Comparison of ENCODE assay signal across 12 cellular contexts in the genomic region with DNA sequence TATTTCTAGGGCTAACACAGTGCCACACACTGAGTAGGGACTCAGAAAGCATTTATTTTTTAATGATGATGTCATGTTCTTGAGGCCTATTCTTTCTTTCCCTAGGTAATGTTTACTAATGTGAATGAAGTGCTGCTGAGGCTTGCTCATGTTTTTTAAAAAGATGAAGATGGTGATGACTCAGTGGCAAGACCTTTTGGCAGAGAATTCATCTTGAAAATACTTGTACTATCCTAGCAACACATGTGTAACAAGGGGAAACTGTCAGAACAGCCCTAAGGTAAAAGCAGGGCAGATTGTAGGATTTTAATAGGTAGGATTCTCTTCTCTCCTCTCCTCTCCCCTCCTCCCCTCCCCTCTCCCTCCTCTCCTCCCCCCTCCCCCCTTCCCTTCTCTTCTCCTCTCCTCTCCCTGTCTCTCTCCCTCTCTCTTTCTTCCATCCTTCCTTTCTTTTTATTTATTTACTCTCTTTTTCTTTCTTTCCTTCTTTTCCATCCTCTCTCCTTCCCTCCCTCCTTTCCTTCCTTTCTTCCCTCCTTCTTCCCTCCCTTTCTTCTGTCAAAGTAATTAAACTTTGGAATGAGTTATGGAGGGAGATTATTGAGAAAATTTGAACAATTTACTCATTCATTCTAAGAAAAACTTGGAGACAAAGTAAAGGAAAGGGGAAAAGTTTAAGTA.
DNase-seq lines count a peak whose midpoint lies in the region; FAIRE-seq and TF ChIP-seq lines count a peak whose summit lies in the region.
"Had no signal": no experiment of that assay in that cellular context is flagged by ENCODE, and none has a peak within 500 bp of the region (broad histone marks: within the 10 kb centered on the region; RNA-seq: fewer than 3 reads in every experiment).

No MANE protein-coding gene starts in this region.

- H2AFZ ChIP-seq in endothelial cell of umbilical vein (ENCODE audit: low read depth, low read length) (no peak overlapping the region), hepatocyte (no peak overlapping the region)

- H3K36me3 ChIP-seq in endothelial cell of umbilical vein (ENCODE audit: control insufficient read depth in 2 of 2, extremely low read depth in 1 of 2, insufficient read depth in 2 of 2, low read length in 2 of 2), result no peaks in the 10 kb centered on the region
- no peaks in the 10 kb centered on the region for H3K36me3 ChIP-seq in hepatocyte (replicated peaks; ENCODE audit: insufficient read depth, low read depth)
- H3K36me3 ChIP-seq: heart right ventricle had no signal

- H3K4me2 ChIP-seq in endothelial cell of umbilical vein (ENCODE audit: insufficient read depth, low read length) (no peak overlapping the region), hepatocyte (no peak overlapping the region)

- no peaks in the 10 kb centered on the region for H3K9me2 ChIP-seq in hepatocyte (replicated peaks; ENCODE audit: insufficient read depth)

- H3K4me3 ChIP-seq in endothelial cell of umbilical vein (replicated peaks in 1 of 3; ENCODE audit: insufficient read depth in 1 of 3, low read depth in 1 of 3, low read length in 3 of 3) (no peak overlapping the region), hepatocyte (no peak overlapping the region)
- H3K4me3 ChIP-seq: heart right ventricle had no signal

- DNase-seq in Daoy (ENCODE audit: low read depth) (peak; percentile 81), NCI-H2029 (lab: John Stamatoyannopoulos, UW) (peak; percentile 52), endothelial cell of umbilical vein (ENCODE audit: low read depth, low spot score) (peak; percentile 31), renal cortical epithelial cell (ENCODE audit: low read depth) (peak; percentile 96), CD1c-positive myeloid dendritic cell (ENCODE audit: extremely low spot score) (no peak), hepatocyte (ENCODE audit: low spot score) (no peak), mesothelial cell of epicardium (ENCODE audit: low spot score in 2 of 2, unreplicated experiment in 2 of 2) (no peak)
- no peak for DNase-seq in stimulated activated CD4-positive, alpha-beta T cell treated with anti-CD3 and anti-CD28 coated beads, Interleukin-1b, Interleukin-23, amount 100 ng/mL, for 48 hours
- DNase-seq: activated CD8-positive, alpha-beta memory T cell treated with anti-CD3 and anti-CD28 coated beads, Interleukin-2, amount 10 ng/mL, durations not matched to agents 7 days and 5 days; heart right ventricle; NCI-H446 had no signal

- peaks cover 4% of the 10 kb centered on the region for H3K4me1 Mint-ChIP-seq in mesothelial cell of epicardium
- H3K4me1 Mint-ChIP-seq: activated CD8-positive, alpha-beta memory T cell treated with anti-CD3 and anti-CD28 coated beads, Interleukin-2, amount 10 ng/mL, durations not matched to agents 7 days and 5 days; brain had no signal

- H4K20me1 ChIP-seq in endothelial cell of umbilical vein (replicated peaks; ENCODE audit: control insufficient read depth, extremely low read depth, insufficient read depth, low read length), result no peaks in the 10 kb centered on the region
- no peaks in the 10 kb centered on the region for H4K20me1 ChIP-seq in hepatocyte (ENCODE audit: insufficient read depth, poor library complexity, severe bottlenecking)

- H3K9me3 ChIP-seq in endothelial cell of umbilical vein (replicated peaks; ENCODE audit: control insufficient read depth, insufficient read depth, low read length) (no peaks in the 10 kb centered on the region), hepatocyte (ENCODE audit: low read depth) (no peaks in the 10 kb centered on the region)

- peaks cover 2% of the 10 kb centered on the region for H3K27me3 Mint-ChIP-seq in mesothelial cell of epicardium (ENCODE audit: low read depth)
- H3K27me3 Mint-ChIP-seq: activated CD8-positive, alpha-beta memory T cell treated with anti-CD3 and anti-CD28 coated beads, Interleukin-2, amount 10 ng/mL, durations not matched to agents 7 days and 5 days; brain had no signal

- intact Hi-C loops in endothelial cell of umbilical vein (cut with micrococcal nuclease), result loop anchor here (2.0 to 10.0 kb wide), 2 partner anchors 76 to 234 kb away; a partner anchor contains a TSS

- BruUV-seq in endothelial cell of umbilical vein (replicated peaks; lab: Mats Ljungman, UMichigan), result no TSS peak

- peaks cover 8% of the 10 kb centered on the region for H3K4me1 ChIP-seq in endothelial cell of umbilical vein (ENCODE audit: control insufficient read depth, extremely low read depth, insufficient read depth, low read length)
- no peaks in the 10 kb centered on the region for H3K4me1 ChIP-seq in hepatocyte (ENCODE audit: insufficient read depth)

- H3K4me3 Mint-ChIP-seq in mesothelial cell of epicardium, result no peak overlapping the region
- H3K4me3 Mint-ChIP-seq: activated CD8-positive, alpha-beta memory T cell treated with anti-CD3 and anti-CD28 coated beads, Interleukin-2, amount 10 ng/mL, durations not matched to agents 7 days and 5 days; brain had no signal

- no peak overlapping the region for H3K27ac ChIP-seq in endothelial cell of umbilical vein (ENCODE audit: insufficient read depth, low read depth, low read length)
- no peak overlapping the region for H3K27ac ChIP-seq in hepatocyte
- H3K27ac ChIP-seq: heart right ventricle had no signal

- no peaks in the 10 kb centered on the region for H3K36me3 Mint-ChIP-seq in mesothelial cell of epicardium
- H3K36me3 Mint-ChIP-seq: activated CD8-positive, alpha-beta memory T cell treated with anti-CD3 and anti-CD28 coated beads, Interleukin-2, amount 10 ng/mL, durations not matched to agents 7 days and 5 days; brain had no signal

- no peak overlapping the region for H3K9ac ChIP-seq in endothelial cell of umbilical vein (replicated peaks; ENCODE audit: extremely low read depth, insufficient read depth, low read length)

- H3K9me3 Mint-ChIP-seq in mesothelial cell of epicardium, result peaks cover 36% of the 10 kb centered on the region

- no peaks in the 10 kb centered on the region for H3K27me3 ChIP-seq in endothelial cell of umbilical vein (ENCODE audit: control insufficient read depth in 2 of 2, insufficient read depth in 2 of 2, low read length in 2 of 2)
- H3K27me3 ChIP-seq in hepatocyte, result no peaks in the 10 kb centered on the region

- no peak for FAIRE-seq in endothelial cell of umbilical vein (lab: Jason Lieb, UNC)

- no peak for TF ChIP-seq CTCF in endothelial cell of umbilical vein (IDR thresholded peaks at IDR 0.05; ENCODE audit: extremely low read depth in 1 of 2, insufficient read depth in 1 of 2, low read depth in 1 of 2, low read length in 2 of 2)
- no peak for TF ChIP-seq CTCF in hepatocyte (IDR thresholded peaks at IDR 0.05; ENCODE audit: poor library complexity)
- TF ChIP-seq CTCF in mesothelial cell of epicardium (IDR thresholded peaks at IDR 0.05; ENCODE audit: unreplicated experiment), result no peak

- H3K9me1 ChIP-seq in endothelial cell of umbilical vein (replicated peaks; ENCODE audit: control insufficient read depth, extremely low read depth, insufficient read depth, low read length), result no peaks in the 10 kb centered on the region

- H3K27ac Mint-ChIP-seq in mesothelial cell of epicardium, result no peak overlapping the region
- H3K27ac Mint-ChIP-seq: activated CD8-positive, alpha-beta memory T cell treated with anti-CD3 and anti-CD28 coated beads, Interleukin-2, amount 10 ng/mL, durations not matched to agents 7 days and 5 days; brain had no signal

- TF ChIP-seq POLR2A in endothelial cell of umbilical vein (IDR thresholded peaks at IDR 0.05; ENCODE audit: low read depth, low read length), result no peak

- CTCF ChIA-PET in endothelial cell of umbilical vein (lab: Charles Lee), result no interaction called here

- dilution Hi-C loops in endothelial cell of umbilical vein (cut with MboI; ENCODE audit: extremely low pct_ligation_motif_present, low sequenced_read_pairs), result no loop called here

- H3K79me2 ChIP-seq in endothelial cell of umbilical vein (ENCODE audit: control insufficient read depth, insufficient read depth, low read length) (no peaks in the 10 kb centered on the region), hepatocyte (no peaks in the 10 kb centered on the region)

- POLR2A ChIA-PET in endothelial cell of umbilical vein (lab: Charles Lee), result no interaction called here

TF ChIP-seq in endothelial cell of umbilical vein, 7 proteins besides CTCF, POLR2A, EP300 and RAD21:
- TF ChIP-seq FOS (IDR thresholded peaks at IDR 0.05; ENCODE audit: borderline replicate concordance, insufficient read depth, low read length) (peak; percentile 59), EZH2 (IDR thresholded peaks at IDR 0.05; ENCODE audit: borderline replicate concordance, low read depth, low read length, severe bottlenecking) (no peak), GATA2 (IDR thresholded peaks at IDR 0.05; ENCODE audit: insufficient read depth, insufficient read length, low read depth, low read length) (no peak), MYC (IDR thresholded peaks at IDR 0.05; ENCODE audit: low read depth, low read length) (no peak), JUN (IDR thresholded peaks at IDR 0.05; ENCODE audit: borderline replicate concordance, insufficient read depth, insufficient read length, low read depth) (peak; percentile 38)
- TF ChIP-seq, protein P1, sequence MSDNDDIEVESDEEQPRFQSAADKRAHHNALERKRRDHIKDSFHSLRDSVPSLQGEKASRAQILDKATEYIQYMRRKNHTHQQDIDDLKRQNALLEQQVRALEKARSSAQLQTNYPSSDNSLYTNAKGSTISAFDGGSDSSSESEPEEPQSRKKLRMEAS (IDR thresholded peaks at IDR 0.05; ENCODE audit: insufficient read depth, insufficient read length), result no peak

Comparison
In these comparisons a context has a peak if more than half of its experiments do, and no peak if none do; other contexts are left out.
1. DNase-seq: peak in Daoy (single experiment), NCI-H2029 (single experiment), endothelial cell of umbilical vein (single experiment) and renal cortical epithelial cell (single experiment); none in CD1c-positive myeloid dendritic cell (single experiment), hepatocyte (single experiment), mesothelial cell of epicardium (0 of 2) and stimulated activated CD4-positive, alpha-beta T cell treated with anti-CD3 and anti-CD28 coated beads, Interleukin-1b, Interleukin-23, amount 100 ng/mL, for 48 hours (single experiment).